ENCODE assay signal across 12 cellular contexts in genomic region chr10:69728335-69728861, GRCh38.
DNase-seq lines count a peak whose midpoint lies in the region; ATAC-seq and TF ChIP-seq lines count a peak whose summit lies in the region.
"Had no signal": no experiment of that assay in that cellular context is flagged by ENCODE, and none has a peak within 500 bp of the region (broad histone marks: within the 10 kb centered on the region; RNA-seq: fewer than 3 reads in every experiment).

No MANE protein-coding gene starts in this region.

- TF ChIP-seq CTCF in right lobe of liver (IDR thresholded peaks at IDR 0.05) = no peak

- H3K27ac ChIP-seq in epithelial cell of prostate (peak overlapping the region; percentile 69), right lobe of liver (no peak overlapping the region)
- H3K27ac ChIP-seq: BLaER1 treated with 17β-estradiol and CSF1 and Interleukin-3, amounts not matched to agents 10 nM and 100 nM; SJSA1 had no signal

- no peaks in the 10 kb centered on the region for H3K4me1 ChIP-seq in right lobe of liver

- H3K9me3 ChIP-seq in right lobe of liver = no peaks in the 10 kb centered on the region
- H3K9me3 ChIP-seq: BLaER1 treated with 17β-estradiol and CSF1 and Interleukin-3, amounts not matched to agents 10 nM and 100 nM; SJSA1 had no signal

- WGBS in right lobe of liver (ENCODE audit: insufficient coverage, low coverage, low lambda C conversion rate, missing lambda C conversion rate) = 27% methylated on average over 1 of the region's 3 CpGs

- ATAC-seq in right lobe of liver (peak; percentile 46 to 83 (median 55)), HG03442 (IDR thresholded peaks at IDR 0.05; ENCODE audit: unreplicated experiment) (no peak), HG02759 (IDR thresholded peaks at IDR 0.05; ENCODE audit: unreplicated experiment) (no peak)

- no peaks in the 10 kb centered on the region for H3K27me3 ChIP-seq in right lobe of liver
- H3K27me3 ChIP-seq: BLaER1 treated with 17β-estradiol and CSF1 and Interleukin-3, amounts not matched to agents 10 nM and 100 nM; SJSA1 had no signal

- H3K36me3 ChIP-seq in right lobe of liver = no peaks in the 10 kb centered on the region
- H3K36me3 ChIP-seq: BLaER1 treated with 17β-estradiol and CSF1 and Interleukin-3, amounts not matched to agents 10 nM and 100 nM; SJSA1 had no signal

- no peak overlapping the region for H3K4me3 ChIP-seq in right lobe of liver
- H3K4me3 ChIP-seq: BLaER1 treated with 17β-estradiol and CSF1 and Interleukin-3, amounts not matched to agents 10 nM and 100 nM; SJSA1 had no signal

- intact Hi-C loops in right lobe of liver (cut with DNase I) = no loop called here

- DNase-seq in EL (peak; percentile 86), RPMI8226 (peak; percentile 38), epithelial cell of prostate (ENCODE audit: low read depth, low spot score) (peak; percentile 88), right lobe of liver (no peak), NCI-H345 (lab: John Stamatoyannopoulos, UW) (no peak)
- DNase-seq in activated T-cell treated with anti-CD3 and anti-CD28 coated beads, Interleukin-2, amount 50 U/mL, for 1 hour = no peak
- DNase-seq: effector CD4-positive, alpha-beta T cell; NCI-H1694 treated with DMSO at 0.1 percent for 48 hours had no signal

- TF ChIP-seq POLR2A in right lobe of liver (IDR thresholded peaks at IDR 0.05) = no peak

Comparison
In these comparisons a context has a peak if more than half of its experiments do, and no peak if none do; other contexts are left out.
1. DNase-seq: peak in EL (single experiment), RPMI8226 (single experiment) and epithelial cell of prostate (single experiment); none in right lobe of liver (0 of 3), activated T-cell treated with anti-CD3 and anti-CD28 coated beads, Interleukin-2, amount 50 U/mL, for 1 hour (single experiment) and NCI-H345 (single experiment).
2. ATAC-seq: peak in right lobe of liver (4 of 4); none in HG03442 (single experiment) and HG02759 (single experiment).